12 cellular contexts compared by ENCODE assay signal in the genomic region with DNA sequence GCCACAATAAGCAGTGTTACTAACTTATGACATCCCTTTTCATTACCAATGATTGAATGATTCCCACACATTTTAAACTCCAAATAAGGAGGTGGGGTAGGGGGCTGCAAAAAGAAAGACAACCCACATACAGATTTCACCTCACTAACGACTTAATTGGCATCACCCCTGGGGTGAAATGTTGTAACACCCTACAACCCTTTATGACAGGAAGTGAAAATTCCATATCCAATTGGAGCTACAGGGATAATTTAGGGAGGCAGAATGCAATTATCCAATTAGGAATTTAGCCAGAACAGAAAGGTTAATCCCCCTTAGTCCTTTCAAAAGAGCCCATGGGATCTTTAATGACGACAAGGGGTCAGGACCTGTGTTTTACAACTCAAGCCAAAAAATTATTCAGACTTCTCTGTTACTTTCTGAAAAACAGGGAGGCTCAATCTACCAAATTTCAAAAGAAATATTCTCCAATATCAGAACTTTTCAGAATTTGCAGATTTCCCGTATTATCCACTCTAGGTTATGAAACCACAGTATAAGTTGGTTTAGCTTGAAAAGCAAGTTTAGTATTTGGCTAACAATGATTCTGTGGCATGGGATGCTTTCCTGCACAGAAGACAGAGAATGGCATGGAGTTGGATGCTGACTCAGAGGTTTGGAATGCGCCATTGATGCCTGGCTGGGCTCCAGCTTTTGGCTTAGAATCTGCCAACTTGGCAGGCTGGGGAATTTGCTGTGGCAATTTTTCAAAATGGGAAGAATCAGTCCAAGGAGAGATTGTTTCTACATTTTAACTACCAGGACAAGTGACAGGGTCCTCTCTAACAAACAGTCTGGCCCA.
A peak's percentile ranks its signal among the peaks of the same experiment; 100 is the strongest.
DNase-seq lines count a peak whose midpoint lies in the region; ATAC-seq, FAIRE-seq and TF ChIP-seq lines count a peak whose summit lies in the region.
"Had no signal": no experiment of that assay in that cellular context is flagged by ENCODE, and none has a peak within 500 bp of the region (broad histone marks: within the 10 kb centered on the region; RNA-seq: fewer than 3 reads in every experiment).

No MANE protein-coding gene starts in this region.

- H3K36me3 Mint-ChIP-seq in neural progenitor cell: no peaks in the 10 kb centered on the region
- H3K36me3 Mint-ChIP-seq: T-cell had no signal

- peak overlapping the region; percentile 50 for H3K27ac Mint-ChIP-seq in neural progenitor cell
- H3K27ac Mint-ChIP-seq: stimulated activated naive CD8-positive, alpha-beta T cell treated with anti-CD3 and anti-CD28 coated beads, Interleukin-15, Interleukin-2, amounts not matched to agents 100 ng/mL and 50 ng/mL, for 24 hours; T-cell had no signal

- peaks cover 8% of the 10 kb centered on the region for H3K27me3 ChIP-seq in ectodermal cell (ENCODE audit: control insufficient read depth, insufficient read depth, low read length, poor library complexity, severe bottlenecking)
- peaks cover 28% of the 10 kb centered on the region for H3K27me3 ChIP-seq in neural progenitor cell
- H3K27me3 ChIP-seq: right atrium auricular region had no signal

- H3K79me2 ChIP-seq in neural progenitor cell (ENCODE audit: low read depth): no peaks in the 10 kb centered on the region

- no peak for TF ChIP-seq POLR2A in GM12891 (IDR thresholded peaks at IDR 0.05; ENCODE audit: low read depth, low read length)

- H3K9me3 Mint-ChIP-seq in neural progenitor cell: peaks cover 23% of the 10 kb centered on the region
- H3K9me3 Mint-ChIP-seq: stimulated activated naive CD8-positive, alpha-beta T cell treated with anti-CD3 and anti-CD28 coated beads, Interleukin-15, Interleukin-2, amounts not matched to agents 100 ng/mL and 50 ng/mL, for 24 hours had no signal

- H3K4me3 ChIP-seq in ectodermal cell (ENCODE audit: insufficient read depth, low read depth, low read length) (no peak overlapping the region), neural progenitor cell (peak overlapping the region; percentile 12)
- H3K4me3 ChIP-seq: K562, right atrium auricular region had no signal

- FAIRE-seq in GM12891 (lab: Jason Lieb, UNC): no peak
- FAIRE-seq: K562 had no signal

- H3K27ac ChIP-seq in ectodermal cell (ENCODE audit: insufficient read depth, low read depth, low read length, poor library complexity, severe bottlenecking) (peak overlapping the region; percentile 90), neural progenitor cell (peak overlapping the region; percentile 72)
- H3K27ac ChIP-seq: right atrium auricular region had no signal

- peaks cover 5% of the 10 kb centered on the region for H4K20me1 ChIP-seq in neural progenitor cell (ENCODE audit: low read depth)

- H3K27me3 Mint-ChIP-seq in neural progenitor cell (ENCODE audit: insufficient read depth, low read depth): peaks cover 16% of the 10 kb centered on the region
- H3K27me3 Mint-ChIP-seq: stimulated activated naive CD8-positive, alpha-beta T cell treated with anti-CD3 and anti-CD28 coated beads, Interleukin-15, Interleukin-2, amounts not matched to agents 100 ng/mL and 50 ng/mL, for 24 hours; T-cell had no signal

- H3K4me1 Mint-ChIP-seq in neural progenitor cell: peaks cover 49% of the 10 kb centered on the region
- H3K4me1 Mint-ChIP-seq: T-cell had no signal

- DNase-seq in Daoy (ENCODE audit: low read depth): peak; percentile 83
- DNase-seq in NCI-H345 treated with DMSO at 0.1 percent for 48 hours (lab: John Stamatoyannopoulos, UW; ENCODE audit: unreplicated experiment): peak; percentile 17
- DNase-seq in neural progenitor cell (ENCODE audit: low spot score): peak; percentile 85
- no peak for DNase-seq in HCEC 1CT
- no peak for DNase-seq in activated T-cell treated with anti-CD3 and anti-CD28 coated beads, Interleukin-2, amount 50 U/mL, for 1 hour
- DNase-seq in GM12891 (ENCODE audit: insufficient read length, low spot score): no peak
- DNase-seq: T-cell had no signal

- H3K9ac ChIP-seq in neural progenitor cell: no peak overlapping the region

- H3K9me3 ChIP-seq in ectodermal cell (ENCODE audit: control insufficient read depth, low read length): peaks cover 3% of the 10 kb centered on the region
- H3K9me3 ChIP-seq in neural progenitor cell (ENCODE audit: low read depth): no peaks in the 10 kb centered on the region
- H3K9me3 ChIP-seq: right atrium auricular region had no signal

- TF ChIP-seq CTCF in neural progenitor cell (IDR thresholded peaks at IDR 0.05): no peak

- H3F3A ChIP-seq in neural progenitor cell (ENCODE audit: low read depth): peaks cover 23% of the 10 kb centered on the region

- H3K4me3 Mint-ChIP-seq in neural progenitor cell: peak overlapping the region; percentile 14
- H3K4me3 Mint-ChIP-seq: stimulated activated naive CD8-positive, alpha-beta T cell treated with anti-CD3 and anti-CD28 coated beads, Interleukin-15, Interleukin-2, amounts not matched to agents 100 ng/mL and 50 ng/mL, for 24 hours; T-cell had no signal

- no peak overlapping the region for H2AFZ ChIP-seq in neural progenitor cell (replicated peaks)

- peak overlapping the region; percentile 67 for H3K4me2 ChIP-seq in neural progenitor cell

- no peaks in the 10 kb centered on the region for H3K36me3 ChIP-seq in ectodermal cell (ENCODE audit: control insufficient read depth, insufficient read depth, low read length)
- H3K36me3 ChIP-seq in neural progenitor cell: no peaks in the 10 kb centered on the region
- H3K36me3 ChIP-seq: right atrium auricular region had no signal

- ATAC-seq in HG02870 (IDR thresholded peaks at IDR 0.05; ENCODE audit: unreplicated experiment): no peak
- ATAC-seq: K562, T-cell had no signal

- H3K4me1 ChIP-seq in ectodermal cell (ENCODE audit: control insufficient read depth, insufficient read depth, low read length) (peaks cover 22% of the 10 kb centered on the region), neural progenitor cell (peaks cover 46% of the 10 kb centered on the region)
- H3K4me1 ChIP-seq: right atrium auricular region had no signal

- WGBS in ectodermal cell, 2 experiments: 28 to 31% methylated on average over 2 to 4 of the region's 4 CpGs

TF ChIP-seq in GM12891, 5 proteins besides CTCF, POLR2A, EP300 and RAD21:
- TF ChIP-seq TAF1 (IDR thresholded peaks at IDR 0.05; ENCODE audit: low read depth, low read length) (no peak), POU2F2 (IDR thresholded peaks at IDR 0.05; ENCODE audit: low read depth, low read length) (no peak), SPI1 (IDR thresholded peaks at IDR 0.05; ENCODE audit: low read depth, low read length) (no peak), PAX5 (IDR thresholded peaks at IDR 0.05; ENCODE audit: insufficient read depth, low read length, severe bottlenecking) (no peak), POLR2AphosphoS5 (IDR thresholded peaks at IDR 0.05; ENCODE audit: low read depth, low read length) (no peak)
TF ChIP-seq in GM12891: peak in this region for 0.

Comparison
In these comparisons a context has a peak if more than half of its experiments do, and no peak if none do; other contexts are left out.
1. DNase-seq: peak in Daoy (single experiment), NCI-H345 treated with DMSO at 0.1 percent for 48 hours (single experiment) and neural progenitor cell (single experiment); none in HCEC 1CT (single experiment), activated T-cell treated with anti-CD3 and anti-CD28 coated beads, Interleukin-2, amount 50 U/mL, for 1 hour (single experiment) and GM12891 (single experiment).